ENCODE assay signal across 7 cellular contexts in genomic region chr3:165210727-165211126, GRCh38. TPM values are rescaled to one million over a fixed set of nuclear protein-coding genes. Genes with fewer than 3 reads are reported as not detected.
"Had no signal": no experiment of that assay in that cellular context is flagged by ENCODE, and none has a peak within 500 bp of the region (broad histone marks: within the 10 kb centered on the region; RNA-seq: fewer than 3 reads in every experiment).

No MANE protein-coding gene starts in this region.

- H3K27ac ChIP-seq: GM23248, HL-60 had no signal

- H3K9me3 ChIP-seq: HAP-1 had no signal

- H3K36me3 ChIP-seq: HAP-1 had no signal

- DNase-seq: GOT3, H7 had no signal

- H3K4me3 ChIP-seq: GM23248, HAP-1 had no signal

- H3K4me1 ChIP-seq: HAP-1 had no signal

RNA-seq across cellular contexts. Expression of gene SLITRK3, which starts 14.5 kb away (rescaled TPM):
- total RNA-seq: GM23248, HFFc6, HT1080 had no signal
